ENCODE assay signal across 8 cellular contexts in the genomic region with DNA sequence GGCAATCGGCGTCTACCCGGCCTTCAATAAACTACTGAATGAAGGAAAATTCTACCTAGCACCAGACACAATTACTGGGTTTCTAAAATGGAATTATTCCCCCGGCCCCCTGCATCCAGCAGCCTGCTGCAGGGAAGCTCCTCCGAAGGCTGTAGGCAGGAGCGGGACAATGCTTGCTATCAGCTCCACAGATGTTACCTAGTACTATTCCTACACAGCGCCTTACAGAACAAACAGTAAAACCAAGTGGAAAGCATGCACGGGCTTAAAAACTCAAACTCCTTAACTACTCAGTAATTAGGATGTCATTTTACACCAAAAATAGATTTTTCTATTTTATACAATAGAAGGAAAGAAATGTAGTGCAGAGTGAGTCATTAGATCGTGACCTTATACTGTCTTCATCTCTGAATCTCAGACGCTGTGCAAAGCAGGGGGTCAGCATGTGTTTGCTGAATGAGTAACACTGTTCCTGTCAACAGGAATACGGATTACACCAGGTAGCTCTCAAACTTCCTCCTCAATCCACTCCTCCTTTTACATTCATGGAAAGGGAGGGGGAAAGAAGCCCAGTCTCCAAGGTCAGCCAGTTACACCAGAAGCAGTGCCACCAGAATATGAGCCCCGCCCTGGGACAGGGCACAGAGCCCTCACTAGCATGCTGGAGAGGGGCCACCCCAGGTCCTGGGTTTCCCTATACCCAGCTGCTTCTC.
DNase-seq lines count a peak whose midpoint lies in the region; ATAC-seq lines count a peak whose summit lies in the region.

No MANE protein-coding gene starts in this region.

- no peaks in the 10 kb centered on the region for H3K9me3 ChIP-seq in SJSA1 (replicated peaks)

- peaks cover 20% of the 10 kb centered on the region for H3K36me3 ChIP-seq in SJSA1

- no peaks in the 10 kb centered on the region for H3K27me3 ChIP-seq in SJSA1 (replicated peaks)

- H3K27ac ChIP-seq in SJSA1: peak overlapping the region; percentile 78

- peak; percentile 92 for DNase-seq in EH (ENCODE audit: low read depth)
- DNase-seq in SJSA1 (ENCODE audit: low read depth in 1 of 2, low spot score in 2 of 2): peak; percentile 73 to 81
- DNase-seq in Right ventricle myocardium inferior (ENCODE audit: missing footprints): no peak
- DNase-seq in sciatic nerve (ENCODE audit: low spot score): no peak
- no peak for DNase-seq in globus pallidus (ENCODE audit: low spot score)
- no peak for DNase-seq in NCI-H128 (lab: John Stamatoyannopoulos, UW; ENCODE audit: unreplicated experiment)
- no peak for DNase-seq in DMS114 treated with DMSO at 0.1 percent for 48 hours (lab: John Stamatoyannopoulos, UW; ENCODE audit: unreplicated experiment)
- no peak for DNase-seq in MV-4-11 (lab: John Stamatoyannopoulos, UW)

- no peak overlapping the region for H3K4me3 ChIP-seq in SJSA1

- peaks cover 55% of the 10 kb centered on the region for H3K4me1 ChIP-seq in SJSA1 (replicated peaks)

- intact Hi-C loops in Right ventricle myocardium inferior (cut with DNase I): no loop called here
- intact Hi-C loops in sciatic nerve (cut with DNase I): no loop called here

- ATAC-seq in Right ventricle myocardium inferior (peak; percentile 65), sciatic nerve (peak; percentile 15)

Comparison
In these comparisons a context has a peak if more than half of its experiments do, and no peak if none do; other contexts are left out.
1. DNase-seq: peak in EH (single experiment) and SJSA1 (2 of 2); none in Right ventricle myocardium inferior (single experiment), sciatic nerve (single experiment), globus pallidus (single experiment), NCI-H128 (single experiment), DMS114 treated with DMSO at 0.1 percent for 48 hours (single experiment) and MV-4-11 (single experiment).